In the genomic region with DNA sequence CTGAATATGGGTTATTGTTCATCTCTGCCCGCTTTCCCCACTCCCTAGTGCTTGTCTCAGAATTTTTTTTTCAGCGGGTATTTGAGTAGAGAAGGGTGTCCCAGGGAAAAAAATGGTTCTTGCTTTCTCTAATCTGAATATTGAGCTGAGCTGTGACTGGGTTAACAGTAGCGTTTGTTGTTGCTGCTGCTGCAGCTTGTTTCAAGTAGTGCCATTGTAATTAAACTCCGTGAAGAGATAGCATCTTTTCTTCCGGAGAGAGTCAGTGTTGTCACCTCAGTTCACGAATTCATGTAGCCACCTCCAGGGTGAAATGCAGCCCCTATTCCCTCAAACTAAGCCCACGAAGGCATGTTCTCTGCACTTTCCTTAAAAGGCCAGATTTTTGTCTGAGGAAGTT, we compare ENCODE assay signal across 8 cellular contexts. TPM values are rescaled to one million over a fixed set of nuclear protein-coding genes. Genes with fewer than 3 reads are reported as not detected.
DNase-seq lines count a peak whose midpoint lies in the region; ATAC-seq and TF ChIP-seq lines count a peak whose summit lies in the region.

No MANE protein-coding gene starts in this region.

- CTCF ChIA-PET in HEK293T (lab: Yijun Ruan, JAX) = no interaction called here

- H3K9ac ChIP-seq in subcutaneous abdominal adipose tissue (ENCODE audit: low read length in 5 of 5) = peak overlapping the region in 4 of 5 donors; percentile 91 to 99 (median 95)

- DNase-seq in BE2C (no peak), HFFc6 (no peak), immature natural killer cell (peak; percentile 37 to 64 (median 58)), kidney tubule cell (ENCODE audit: low spot score) (no peak), HK-2 (ENCODE audit: unreplicated experiment) (no peak), HEK293T (ENCODE audit: extremely low spot score) (no peak)

- H3K9me3 Mint-ChIP-seq in HFFc6 = no peaks in the 10 kb centered on the region
- no peaks in the 10 kb centered on the region for H3K9me3 Mint-ChIP-seq in activated T-helper 17 cell treated with anti-CD3 and anti-CD28 coated beads, Interleukin-2, amount 50 U/mL, for 72 hours
- H3K9me3 Mint-ChIP-seq in immature natural killer cell = no peaks in the 10 kb centered on the region

- H3K4me1 Mint-ChIP-seq in HFFc6 (ENCODE audit: low read depth) (peaks cover 47% of the 10 kb centered on the region), immature natural killer cell (peaks cover 71 to 74% of the 10 kb centered on the region in 2 donors)
- H3K4me1 Mint-ChIP-seq in activated T-helper 17 cell treated with anti-CD3 and anti-CD28 coated beads, Interleukin-2, amount 50 U/mL, for 72 hours = peaks cover 42% of the 10 kb centered on the region

- H3K27ac ChIP-seq in subcutaneous abdominal adipose tissue (ENCODE audit: low read depth, low read length) = peak overlapping the region; percentile 90

- H3K36me3 ChIP-seq in BE2C (no peaks in the 10 kb centered on the region), subcutaneous abdominal adipose tissue (ENCODE audit: control insufficient read depth in 5 of 5, insufficient read depth in 5 of 5, low read length in 5 of 5) (no peaks in the 10 kb centered on the region)

- peak overlapping the region; percentile 95 for H3K4me3 Mint-ChIP-seq in HFFc6
- H3K4me3 Mint-ChIP-seq in activated T-helper 17 cell treated with anti-CD3 and anti-CD28 coated beads, Interleukin-2, amount 50 U/mL, for 72 hours = peak overlapping the region; percentile 97
- H3K4me3 Mint-ChIP-seq in immature natural killer cell = peak overlapping the region; percentile 85 to 98 (median 93)

- H3K27me3 Mint-ChIP-seq in HFFc6 (ENCODE audit: insufficient read depth) = no peaks in the 10 kb centered on the region; the same call in none of the 2 replicates
- no peaks in the 10 kb centered on the region for H3K27me3 Mint-ChIP-seq in activated T-helper 17 cell treated with anti-CD3 and anti-CD28 coated beads, Interleukin-2, amount 50 U/mL, for 72 hours
- peaks cover 11 to 28% (median 19%) of the 10 kb centered on the region in 3 donors for H3K27me3 Mint-ChIP-seq in immature natural killer cell (ENCODE audit: low read depth in 3 of 3)

- TF ChIP-seq CTCF in BE2C (IDR thresholded peaks at IDR 0.05; ENCODE audit: low read depth, low read length) (no peak), HFFc6 (IDR thresholded peaks at IDR 0.05) (no peak)

- POLR2A ChIA-PET in HEK293T (lab: Yijun Ruan, JAX) = no interaction called here

- no peaks in the 10 kb centered on the region for H3K4me1 ChIP-seq in BE2C
- H3K4me1 ChIP-seq in subcutaneous abdominal adipose tissue (ENCODE audit: control insufficient read depth in 5 of 5, insufficient read depth in 5 of 5, low read length in 5 of 5) = peaks cover 0 to 42% (median 41%) of the 10 kb centered on the region in 5 donors

- H3K27ac Mint-ChIP-seq in HFFc6 (peak overlapping the region; percentile 97), immature natural killer cell (peak overlapping the region; percentile 82 to 98 (median 96))
- peak overlapping the region; percentile 98 for H3K27ac Mint-ChIP-seq in activated T-helper 17 cell treated with anti-CD3 and anti-CD28 coated beads, Interleukin-2, amount 50 U/mL, for 72 hours

- no peaks in the 10 kb centered on the region for H3K9me3 ChIP-seq in BE2C
- H3K9me3 ChIP-seq in subcutaneous abdominal adipose tissue (ENCODE audit: control insufficient read depth in 5 of 5, low read length in 5 of 5) = no peaks in the 10 kb centered on the region

- H3K36me3 Mint-ChIP-seq in HFFc6 (ENCODE audit: low read depth) (peaks cover 28% of the 10 kb centered on the region), immature natural killer cell (no peaks in the 10 kb centered on the region)
- H3K36me3 Mint-ChIP-seq in activated T-helper 17 cell treated with anti-CD3 and anti-CD28 coated beads, Interleukin-2, amount 50 U/mL, for 72 hours (ENCODE audit: low read depth) = peaks cover 40% of the 10 kb centered on the region

- H3K4me3 ChIP-seq in BE2C (ENCODE audit: low read depth, low read length) (peak overlapping the region; percentile 79), subcutaneous abdominal adipose tissue (ENCODE audit: low read depth in 1 of 5, low read length in 5 of 5) (peak overlapping the region; percentile 89 to 99 (median 97))

- H3K27me3 ChIP-seq in BE2C (no peaks in the 10 kb centered on the region), subcutaneous abdominal adipose tissue (ENCODE audit: control insufficient read depth in 5 of 5, insufficient read depth in 4 of 5, low read length in 5 of 5) (no peaks in the 10 kb centered on the region)

- no peak for ATAC-seq in activated T-helper 17 cell treated with anti-CD3 and anti-CD28 coated beads, Interleukin-2, amount 50 U/mL, for 72 hours (replicated peaks)

TF ChIP-seq in HEK293T, 16 proteins besides CTCF, POLR2A, EP300 and RAD21:
- TF ChIP-seq FOXM1 (IDR thresholded peaks at IDR 0.05; ENCODE audit: borderline replicate concordance) (no peak), FOXA1 (IDR thresholded peaks at IDR 0.05) (no peak), SUZ12 (IDR thresholded peaks at IDR 0.05) (no peak), ARNT (IDR thresholded peaks at IDR 0.05) (no peak), ZNF384 (IDR thresholded peaks at IDR 0.05) (no peak), BHLHE40 (IDR thresholded peaks at IDR 0.05; ENCODE audit: borderline replicate concordance) (no peak), HDGF (IDR thresholded peaks at IDR 0.05; ENCODE audit: borderline replicate concordance) (no peak), LEF1 (IDR thresholded peaks at IDR 0.05; ENCODE audit: borderline replicate concordance) (no peak), L3MBTL2 (conservative IDR thresholded peaks at IDR 0.05) (no peak)

RNA-seq across cellular contexts. Expression of a gene that starts 1.5 kb away (rescaled TPM):
- polyA plus RNA-seq in BE2C (2012; ENCODE audit: insufficient read depth, insufficient read length, low read depth) = 11.6 TPM
- 100 to 1,000 TPM in 5 of 6 experiments, 10 to 100 TPM in 1; 96.6 to 123 (median 108) TPM for total RNA-seq in HFFc6 (2021; fragmentation: NEBNext Ultra II Directional; extraction: Animal tissue kit (Norgen Biotek cat#: 25700))
- 100 to 1,000 TPM in 1 of 2 donors, 10 to 100 TPM in 1; 94.3 to 203 TPM for total RNA-seq in activated T-helper 17 cell treated with anti-CD3 and anti-CD28 coated beads, Interleukin-2, amount 50 U/mL, for 72 hours
- polyA plus RNA-seq in immature natural killer cell = 100 to 1,000 TPM in 1 of 3 donors, 10 to 100 TPM in 2; 23.1 to 121 (median 38.2) TPM

Comparison
In these comparisons a context has a peak if more than half of its experiments do, and no peak if none do; other contexts are left out.
1. DNase-seq: peak in immature natural killer cell (3 of 3); none in BE2C (single experiment), HFFc6 (single experiment), kidney tubule cell (single experiment), HK-2 (single experiment) and HEK293T (single experiment).
2. Peak in every context shown above with its lines, with median percentiles within 50 percentile points of each other: H3K27ac Mint-ChIP-seq and H3K4me3 Mint-ChIP-seq.